Comparison of ENCODE assay signal across 13 cellular contexts in the genomic region with DNA sequence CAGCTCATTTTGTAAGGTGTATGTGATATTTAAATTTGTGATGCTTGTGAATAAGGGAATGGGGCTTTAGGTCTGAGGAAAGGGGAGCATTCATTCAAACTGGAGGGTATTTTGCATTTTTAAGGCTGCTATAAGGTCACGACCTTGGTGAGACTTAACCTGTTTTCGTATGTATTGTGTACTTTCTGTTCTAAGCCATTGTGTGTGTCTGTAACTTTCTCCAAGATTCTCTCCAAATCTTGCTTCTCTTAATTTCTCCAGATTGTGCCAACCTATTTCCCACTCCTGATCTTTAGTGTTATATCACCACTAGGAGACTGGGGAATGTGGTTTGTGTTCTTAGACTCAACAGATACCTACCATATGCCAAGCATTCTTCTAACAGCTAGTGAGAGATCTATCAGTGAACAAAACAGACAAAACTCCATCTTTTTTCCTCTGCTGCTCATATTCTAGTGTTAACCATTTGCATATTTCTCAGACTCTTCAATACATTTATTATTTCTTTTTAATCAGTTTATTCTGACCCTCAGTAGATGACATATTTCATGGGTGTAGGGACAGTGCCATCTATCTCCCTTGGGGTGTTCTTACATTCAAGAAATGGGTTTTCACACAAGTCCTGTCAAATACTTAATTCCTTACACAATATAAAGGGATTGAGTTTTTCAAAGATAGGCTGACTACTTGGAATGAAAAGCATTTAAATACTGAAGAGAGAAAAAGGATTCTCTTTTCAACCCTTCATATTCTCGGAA. TPM values are rescaled to one million over a fixed set of nuclear protein-coding genes. Genes with fewer than 3 reads are reported as not detected.
DNase-seq lines count a peak whose midpoint lies in the region; ATAC-seq and TF ChIP-seq lines count a peak whose summit lies in the region.
"Had no signal": no experiment of that assay in that cellular context is flagged by ENCODE, and none has a peak within 500 bp of the region (broad histone marks: within the 10 kb centered on the region; RNA-seq: fewer than 3 reads in every experiment).

No MANE protein-coding gene starts in this region.

- H3K27me3 ChIP-seq in H9 (ENCODE audit: insufficient read depth, low read length) (no peaks in the 10 kb centered on the region), breast epithelium (no peaks in the 10 kb centered on the region), right lobe of liver (no peaks in the 10 kb centered on the region)
- H3K27me3 ChIP-seq: uterus had no signal

- H2BK20ac ChIP-seq in H9 (ENCODE audit: low read depth, low read length, poor library complexity, severe bottlenecking): no peak overlapping the region

- no peaks in the 10 kb centered on the region for H3K9me3 Mint-ChIP-seq in H9
- peaks cover 2% of the 10 kb centered on the region for H3K9me3 Mint-ChIP-seq in activated CD4-positive, alpha-beta T cell treated with anti-CD3 and anti-CD28 coated beads, Interleukin-2, amount 10 ng/mL, durations not matched to agents 7 days and 5 days

- H3K23me2 ChIP-seq in H9 (ENCODE audit: insufficient read length, low read depth, low read length, poor library complexity, severe bottlenecking): no peaks in the 10 kb centered on the region

- H3K23ac ChIP-seq in H9 (ENCODE audit: insufficient read length, low read depth, low read length): no peak overlapping the region

- H3K27ac ChIP-seq in H9 (ENCODE audit: insufficient read length, low read depth, low read length): no peak overlapping the region
- peak overlapping the region; percentile 10 to 13 for H3K27ac ChIP-seq in breast epithelium
- H3K27ac ChIP-seq in right lobe of liver: no peak overlapping the region

- no peak overlapping the region for H2BK12ac ChIP-seq in H9 (ENCODE audit: insufficient read length, low read depth, low read length)

- H4K5ac ChIP-seq in H9 (ENCODE audit: insufficient read length, low read depth, low read length): no peak overlapping the region

- no peak overlapping the region for H3T11ph ChIP-seq in H9 (ENCODE audit: low read length)

- H2AFZ ChIP-seq in H9 (ENCODE audit: low read length): no peak overlapping the region

- peak overlapping the region in 1 of 3 experiments; percentile 26; a peak in 2 of 7 replicates for H3K27ac Mint-ChIP-seq in H9
- H3K27ac Mint-ChIP-seq in activated CD4-positive, alpha-beta T cell treated with anti-CD3 and anti-CD28 coated beads, Interleukin-2, amount 10 ng/mL, durations not matched to agents 7 days and 5 days: no peak overlapping the region
- H3K27ac Mint-ChIP-seq: T-helper 17 cell had no signal

- no CpG with 5 or more reads among the region's 3 CpGs for WGBS in H9 (ENCODE audit: extremely low coverage, insufficient read length, low lambda C conversion rate)
- WGBS in right lobe of liver (ENCODE audit: insufficient coverage, low coverage, low lambda C conversion rate, missing lambda C conversion rate): 80% methylated on average over 3 of the region's 3 CpGs

- no peak overlapping the region for H4K8ac ChIP-seq in H9 (replicated peaks; ENCODE audit: insufficient read length, low read depth, low read length)

- ATAC-seq in right lobe of liver: peak; percentile 41 to 62 (median 56)
- ATAC-seq: T-helper 17 cell had no signal

- no peak overlapping the region for H3K18ac ChIP-seq in H9 (ENCODE audit: insufficient read length, low read depth, low read length)

- no peak overlapping the region for H3K4me3 Mint-ChIP-seq in H9
- H3K4me3 Mint-ChIP-seq in activated CD4-positive, alpha-beta T cell treated with anti-CD3 and anti-CD28 coated beads, Interleukin-2, amount 10 ng/mL, durations not matched to agents 7 days and 5 days: no peak overlapping the region
- H3K4me3 Mint-ChIP-seq: T-helper 17 cell had no signal

- no peak overlapping the region for H2BK120ac ChIP-seq in H9 (ENCODE audit: low read depth, low read length, poor library complexity, severe bottlenecking)

- H4K20me1 ChIP-seq in H9 (ENCODE audit: control insufficient read depth, insufficient read depth, insufficient read length): no peaks in the 10 kb centered on the region

- CTCF ChIA-PET in activated CD4-positive, alpha-beta T cell treated with anti-CD3 and anti-CD28 coated beads, Interleukin-2, amount 10 ng/mL, durations not matched to agents 7 days and 5 days (lab: Charles Lee): interaction anchor here (0.8 to 1.6 kb wide), 3 partner anchors 10 to 40 kb away, joined by 3 to 4 read pairs (median 3); no protein-coding TSS in a partner anchor

- H3K4ac ChIP-seq in H9 (ENCODE audit: low read depth, low read length): no peak overlapping the region

- intact Hi-C loops in breast epithelium (cut with DNase I; ENCODE audit: low total_unique reads): loop anchor here (5.0 kb wide), 1 partner anchor 622 kb away; no protein-coding TSS in a partner anchor
- intact Hi-C loops in right lobe of liver (cut with DNase I): no loop called here

- H3K4me1 ChIP-seq in H9 (ENCODE audit: insufficient read depth, low read length): no peaks in the 10 kb centered on the region; the same call in 1 of the 2 replicates
- H3K4me1 ChIP-seq in breast epithelium: no peaks in the 10 kb centered on the region
- no peaks in the 10 kb centered on the region for H3K4me1 ChIP-seq in right lobe of liver
- H3K4me1 ChIP-seq: uterus had no signal

- H2BK15ac ChIP-seq in H9 (ENCODE audit: low read depth, low read length): no peak overlapping the region

- H3K4me3 ChIP-seq in AG10803 (ENCODE audit: low read length) (no peak overlapping the region), breast epithelium (no peak overlapping the region), right lobe of liver (no peak overlapping the region)
- H3K4me3 ChIP-seq: uterus had no signal

- H3K36me3 Mint-ChIP-seq in H9 (ENCODE audit: insufficient read depth in 1 of 3, low read depth in 3 of 3): peaks cover 6 to 30% (median 24%) of the 10 kb centered on the region in 3 experiments; a peak in 6 of 7 replicates
- H3K36me3 Mint-ChIP-seq in activated CD4-positive, alpha-beta T cell treated with anti-CD3 and anti-CD28 coated beads, Interleukin-2, amount 10 ng/mL, durations not matched to agents 7 days and 5 days (ENCODE audit: low read depth): peaks cover 3% of the 10 kb centered on the region

- no peak overlapping the region for H4K91ac ChIP-seq in H9 (ENCODE audit: insufficient read length, low read depth, low read length)

- no peak for TF ChIP-seq POLR2A in breast epithelium (IDR thresholded peaks at IDR 0.05)
- no peak for TF ChIP-seq POLR2A in right lobe of liver (IDR thresholded peaks at IDR 0.05)

- no peak overlapping the region for H3K56ac ChIP-seq in H9 (ENCODE audit: insufficient read length, low read depth, low read length)

- no peaks in the 10 kb centered on the region for H3K79me1 ChIP-seq in H9 (ENCODE audit: insufficient read depth, low read depth, low read length, poor library complexity, severe bottlenecking)

- H3K36me3 ChIP-seq in breast epithelium (no peaks in the 10 kb centered on the region), right lobe of liver (peaks cover 0 to 37% (median 16%) of the 10 kb centered on the region in 4 donors)
- H3K36me3 ChIP-seq: uterus had no signal

- no peaks in the 10 kb centered on the region for H3K79me2 ChIP-seq in H9 (ENCODE audit: insufficient read depth, low read length)

- no peaks in the 10 kb centered on the region for H3K27me3 Mint-ChIP-seq in H9 (ENCODE audit: low read depth)
- no peaks in the 10 kb centered on the region for H3K27me3 Mint-ChIP-seq in activated CD4-positive, alpha-beta T cell treated with anti-CD3 and anti-CD28 coated beads, Interleukin-2, amount 10 ng/mL, durations not matched to agents 7 days and 5 days
- H3K27me3 Mint-ChIP-seq: T-helper 17 cell had no signal

- POLR2A ChIA-PET in activated CD4-positive, alpha-beta T cell treated with anti-CD3 and anti-CD28 coated beads, Interleukin-2, amount 10 ng/mL, durations not matched to agents 7 days and 5 days (lab: Charles Lee): interaction anchor here (0.6 kb wide), 1 partner anchor 334 kb away, joined by 3 read pairs; no protein-coding TSS in a partner anchor

- H3K4me1 Mint-ChIP-seq in H9: peaks cover 31% of the 10 kb centered on the region in 2 experiments
- H3K4me1 Mint-ChIP-seq in activated CD4-positive, alpha-beta T cell treated with anti-CD3 and anti-CD28 coated beads, Interleukin-2, amount 10 ng/mL, durations not matched to agents 7 days and 5 days: peaks cover 4% of the 10 kb centered on the region
- H3K4me1 Mint-ChIP-seq: T-helper 17 cell had no signal

- DNase-seq in AG10803 (ENCODE audit: low read depth): peak; percentile 26
- DNase-seq in H9: no peak
- no peak for DNase-seq in breast epithelium (ENCODE audit: low spot score in 2 of 2)
- no peak for DNase-seq in right lobe of liver
- DNase-seq in NCI-H2107 (lab: John Stamatoyannopoulos, UW): no peak
- DNase-seq in NCI-H82 treated with DMSO at 0.1 percent for 48 hours (lab: John Stamatoyannopoulos, UW; ENCODE audit: unreplicated experiment): no peak
- no peak for DNase-seq in activated CD8-positive, alpha-beta memory T cell treated with anti-CD3 and anti-CD28 coated beads for 24 hours
- DNase-seq in activated CD4-positive, alpha-beta T cell treated with anti-CD3 and anti-CD28 coated beads, Interleukin-2, amount 10 ng/mL, durations not matched to agents 7 days and 5 days: no peak
- DNase-seq: activated gamma-delta T cell; NCI-H1930; stimulated activated CD4-positive, alpha-beta T cell treated with anti-CD3 and anti-CD28 coated beads, Interleukin-2, amount 100 ng/mL, for 48 hours; T-helper 17 cell; uterus had no signal

- no peak overlapping the region for H2AK5ac ChIP-seq in H9 (ENCODE audit: insufficient read length, low read length)

- no peak overlapping the region for H3K14ac ChIP-seq in H9 (ENCODE audit: insufficient read depth, low read length)

- no peak overlapping the region for H3K9ac ChIP-seq in H9 (ENCODE audit: extremely low read depth, insufficient read length, low read length)

- no peak overlapping the region for H3K4me2 ChIP-seq in H9 (ENCODE audit: insufficient read depth, insufficient read length, low read length)

- H3K9me3 ChIP-seq in H9 (ENCODE audit: control insufficient read depth, low read depth, low read length): no peaks in the 10 kb centered on the region
- H3K9me3 ChIP-seq in breast epithelium: no peaks in the 10 kb centered on the region
- H3K9me3 ChIP-seq in right lobe of liver: no peaks in the 10 kb centered on the region
- H3K9me3 ChIP-seq: uterus had no signal

- no peak overlapping the region for H2BK5ac ChIP-seq in H9 (ENCODE audit: insufficient read length, low read length)

- peak; percentile 33 for TF ChIP-seq CTCF in AG10803 (conservative IDR thresholded peaks at IDR 0.05; ENCODE audit: low read length)
- peak; percentile 47 for TF ChIP-seq CTCF in H9 (conservative IDR thresholded peaks at IDR 0.05)
- TF ChIP-seq CTCF in breast epithelium (IDR thresholded peaks at IDR 0.05): peak in 1 of 3 donors; percentile 25
- peak; percentile 15 to 51 (median 39) for TF ChIP-seq CTCF in right lobe of liver (IDR thresholded peaks at IDR 0.05)

RNA-seq across cellular contexts. Expression of a gene that starts 27.5 kb away (rescaled TPM):
- total RNA-seq in H9 (2021) (42.2 and 44.4 TPM in 2 replicates), breast epithelium (100 to 1,000 TPM in 1 of 3 donors, 10 to 100 TPM in 2; 21.8 to 173 (median 46.9) TPM), right lobe of liver (10 to 100 TPM; 69.6 to 99.5 (median 78.5) TPM)
- total RNA-seq in activated CD4-positive, alpha-beta T cell treated with anti-CD3 and anti-CD28 coated beads, Interleukin-2, amount 10 ng/mL, durations not matched to agents 7 days and 5 days: 1 to 10 TPM; 2.6 to 3.4 TPM

Comparison
In these comparisons a context has a peak if more than half of its experiments do, and no peak if none do; other contexts are left out.
1. H3K27ac ChIP-seq: peak in breast epithelium (2 of 2); none in H9 (single experiment) and right lobe of liver (0 of 3).